18 cellular contexts compared by ENCODE assay signal in the genomic region with DNA sequence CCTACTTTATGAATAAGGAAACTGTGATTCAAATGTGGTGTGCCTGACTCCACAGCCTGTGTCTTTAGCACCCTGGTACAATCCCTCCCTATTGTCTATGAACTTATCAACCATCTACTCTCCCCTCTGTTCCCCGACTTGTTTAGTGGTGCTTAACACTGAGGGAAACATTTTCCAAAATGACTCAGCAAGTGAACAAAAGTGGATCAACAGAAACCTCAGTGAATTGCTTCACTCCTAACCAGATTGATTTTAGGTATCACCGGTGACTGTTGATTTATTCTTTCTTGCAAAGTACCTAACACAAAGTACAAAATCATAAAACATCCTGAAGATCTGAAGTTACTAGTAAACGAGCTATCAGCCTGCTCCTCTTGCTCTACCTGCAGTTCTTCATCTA. TPM values are rescaled to one million over a fixed set of nuclear protein-coding genes. Genes with fewer than 3 reads are reported as not detected.
A peak's percentile ranks its signal among the peaks of the same experiment; 100 is the strongest.
DNase-seq lines count a peak whose midpoint lies in the region; ATAC-seq, FAIRE-seq and TF ChIP-seq lines count a peak whose summit lies in the region.
"Had no signal": no experiment of that assay in that cellular context is flagged by ENCODE, and none has a peak within 500 bp of the region (broad histone marks: within the 10 kb centered on the region; RNA-seq: fewer than 3 reads in every experiment).

No MANE protein-coding gene starts in this region.

- 71% methylated on average over 3 of the region's 3 CpGs for WGBS in K562 (ENCODE audit: insufficient coverage, low coverage, missing lambda C conversion rate)
- WGBS in aorta, 2 donors: 81 to 90% methylated on average over 3 of the region's 3 CpGs

- peak overlapping the region; percentile 59 for H3K27ac Mint-ChIP-seq in activated CD8-positive, alpha-beta T cell treated with anti-CD3 and anti-CD28 coated beads, Interleukin-2, amount 10 ng/mL, durations not matched to agents 7 days and 5 days
- no peak overlapping the region for H3K27ac Mint-ChIP-seq in activated CD8-positive, alpha-beta T cell treated with anti-CD3 and anti-CD28 coated beads for 36 hours

- H3K36me3 ChIP-seq in K562 (ENCODE audit: control insufficient read depth, insufficient read depth, low read length) (peaks cover 75% of the 10 kb centered on the region), uterus (no peaks in the 10 kb centered on the region), aorta (ENCODE audit: control insufficient read depth in 1 of 2, insufficient read depth in 2 of 2, low read length in 1 of 2) (peaks cover 3 to 4% of the 10 kb centered on the region in 2 donors)

- H3K4me3 Mint-ChIP-seq in activated CD8-positive, alpha-beta T cell treated with anti-CD3 and anti-CD28 coated beads, Interleukin-2, amount 10 ng/mL, durations not matched to agents 7 days and 5 days: no peak overlapping the region
- no peak overlapping the region for H3K4me3 Mint-ChIP-seq in activated CD8-positive, alpha-beta T cell treated with anti-CD3 and anti-CD28 coated beads for 36 hours
- H3K4me3 Mint-ChIP-seq: CD4-positive, alpha-beta memory T cell had no signal

- H3K9me3 Mint-ChIP-seq in activated CD8-positive, alpha-beta T cell treated with anti-CD3 and anti-CD28 coated beads, Interleukin-2, amount 10 ng/mL, durations not matched to agents 7 days and 5 days (ENCODE audit: insufficient read depth): no peaks in the 10 kb centered on the region
- no peaks in the 10 kb centered on the region for H3K9me3 Mint-ChIP-seq in activated CD8-positive, alpha-beta T cell treated with anti-CD3 and anti-CD28 coated beads for 36 hours
- H3K9me3 Mint-ChIP-seq: CD4-positive, alpha-beta memory T cell had no signal

- ATAC-seq in activated CD8-positive, alpha-beta T cell treated with anti-CD3 and anti-CD28 coated beads, Interleukin-2, amount 10 ng/mL, durations not matched to agents 7 days and 5 days: no peak
- no peak for ATAC-seq in activated CD8-positive, alpha-beta T cell treated with anti-CD3 and anti-CD28 coated beads for 36 hours
- no peak for ATAC-seq in K562
- no peak for ATAC-seq in HG02588 (IDR thresholded peaks at IDR 0.05; ENCODE audit: unreplicated experiment)
- ATAC-seq in aorta (ENCODE audit: low FRiP score): no peak

- no peak for DNase-seq in activated CD8-positive, alpha-beta T cell treated with anti-CD3 and anti-CD28 coated beads, Interleukin-2, amount 10 ng/mL, durations not matched to agents 7 days and 5 days
- DNase-seq in activated CD8-positive, alpha-beta T cell treated with anti-CD3 and anti-CD28 coated beads for 36 hours: no peak
- DNase-seq in K562 (ENCODE audit: extremely low read depth in 1 of 4, low spot score in 3 of 4) (no peak), kidney glomerular epithelial cell (lab: John Stamatoyannopoulos, UW) (peak; percentile 11), uterus (no peak), aorta (no peak)
- DNase-seq in stimulated activated CD8-positive, alpha-beta memory T cell treated with anti-CD3 and anti-CD28 coated beads, Interleukin-4, amount 100 ng/mL, for 48 hours: no peak
- DNase-seq: 8988T; CD4-positive, alpha-beta memory T cell; KG1; NCI-H1436 treated with DMSO at 0.1 percent for 48 hours; NCI-H2081; NCI-H510A; NCI-H774; PC-9 had no signal

- in situ Hi-C loops in K562 (cut with MboI): no loop called here

- no peak overlapping the region for H3K4me3 ChIP-seq in K562
- H3K4me3 ChIP-seq in uterus: no peak overlapping the region
- no peak overlapping the region for H3K4me3 ChIP-seq in aorta (ENCODE audit: low read length in 2 of 2)
- H3K4me3 ChIP-seq: HAP-1, PC-9, SJSA1 had no signal

- TF ChIP-seq RAD21 in K562 (CRISPR knock-in tag; conservative IDR thresholded peaks at IDR 0.05 in 1 of 2, IDR thresholded peaks at IDR 0.05 in 1 of 2): no peak

- TF ChIP-seq POLR2A in K562 (conservative IDR thresholded peaks at IDR 0.05) (no peak), uterus (IDR thresholded peaks at IDR 0.05) (no peak)

- peaks cover 64% of the 10 kb centered on the region for H3K36me3 Mint-ChIP-seq in activated CD8-positive, alpha-beta T cell treated with anti-CD3 and anti-CD28 coated beads, Interleukin-2, amount 10 ng/mL, durations not matched to agents 7 days and 5 days (ENCODE audit: low read depth)
- peaks cover 27% of the 10 kb centered on the region for H3K36me3 Mint-ChIP-seq in activated CD8-positive, alpha-beta T cell treated with anti-CD3 and anti-CD28 coated beads for 36 hours (ENCODE audit: low read depth)

- intact Hi-C loops in activated CD8-positive, alpha-beta T cell treated with anti-CD3 and anti-CD28 coated beads for 36 hours (cut with micrococcal nuclease): no loop called here
- intact Hi-C loops in K562 (cut with micrococcal nuclease): loop anchor here (10.0 kb wide), 2 partner anchors 118 to 328 kb away; partner anchors contain the start of gene FNIP1
- intact Hi-C loops in uterus (cut with DNase I; ENCODE audit: low total_unique reads): no loop called here
- intact Hi-C loops in aorta (cut with DNase I): no loop called here

- H3K4me1 Mint-ChIP-seq in activated CD8-positive, alpha-beta T cell treated with anti-CD3 and anti-CD28 coated beads, Interleukin-2, amount 10 ng/mL, durations not matched to agents 7 days and 5 days (ENCODE audit: low read depth): peaks cover 19% of the 10 kb centered on the region
- peaks cover 9% of the 10 kb centered on the region for H3K4me1 Mint-ChIP-seq in activated CD8-positive, alpha-beta T cell treated with anti-CD3 and anti-CD28 coated beads for 36 hours (ENCODE audit: low read depth)

- no peak overlapping the region for H2AFZ ChIP-seq in K562 (ENCODE audit: low read depth, low read length)
- H2AFZ ChIP-seq: PC-9 had no signal

- H3K27me3 ChIP-seq in K562 (ENCODE audit: control insufficient read depth in 2 of 2, insufficient read depth in 2 of 2, low read length in 2 of 2): no peaks in the 10 kb centered on the region
- H3K27me3 ChIP-seq in uterus: no peaks in the 10 kb centered on the region
- no peaks in the 10 kb centered on the region for H3K27me3 ChIP-seq in aorta (ENCODE audit: control insufficient read depth in 1 of 2, insufficient read depth in 2 of 2, low read length in 1 of 2)
- H3K27me3 ChIP-seq: SJSA1 had no signal

- no peaks in the 10 kb centered on the region for H3K9me3 ChIP-seq in K562 (replicated peaks; ENCODE audit: control insufficient read depth, insufficient read depth, low read depth, low read length)
- no peaks in the 10 kb centered on the region for H3K9me3 ChIP-seq in uterus
- no peaks in the 10 kb centered on the region for H3K9me3 ChIP-seq in aorta (ENCODE audit: control insufficient read depth, low read length)
- H3K9me3 ChIP-seq: HAP-1, SJSA1 had no signal

- H4K20me1 ChIP-seq in K562 (replicated peaks; ENCODE audit: control insufficient read depth, insufficient read depth, low read length): no peaks in the 10 kb centered on the region

- H3K9ac ChIP-seq in K562 (ENCODE audit: insufficient read depth in 1 of 2, low read depth in 2 of 2, low read length in 2 of 2): no peak overlapping the region

- CTCF ChIA-PET in activated CD8-positive, alpha-beta T cell treated with anti-CD3 and anti-CD28 coated beads, Interleukin-2, amount 10 ng/mL, durations not matched to agents 7 days and 5 days (lab: Charles Lee): no interaction called here
- CTCF ChIA-PET in activated CD8-positive, alpha-beta T cell treated with anti-CD3 and anti-CD28 coated beads for 36 hours (lab: Charles Lee): no interaction called here
- CTCF ChIA-PET in K562 (lab: Yijun Ruan, JAX; ENCODE audit: low intra/inter-chr PET ratio): no interaction called here

- H3K27me3 Mint-ChIP-seq in activated CD8-positive, alpha-beta T cell treated with anti-CD3 and anti-CD28 coated beads, Interleukin-2, amount 10 ng/mL, durations not matched to agents 7 days and 5 days (ENCODE audit: low read depth): no peaks in the 10 kb centered on the region
- H3K27me3 Mint-ChIP-seq in activated CD8-positive, alpha-beta T cell treated with anti-CD3 and anti-CD28 coated beads for 36 hours: no peaks in the 10 kb centered on the region
- H3K27me3 Mint-ChIP-seq: CD4-positive, alpha-beta memory T cell had no signal

- TF ChIP-seq CTCF in activated CD8-positive, alpha-beta T cell treated with anti-CD3 and anti-CD28 coated beads for 36 hours (IDR thresholded peaks at IDR 0.05): no peak
- TF ChIP-seq CTCF in K562 (IDR thresholded peaks at IDR 0.05 in 2 of 3, conservative IDR thresholded peaks at IDR 0.05 in 1 of 3; ENCODE audit: insufficient read depth in 2 of 3, low read depth in 1 of 3, low read length in 3 of 3): no peak
- TF ChIP-seq CTCF in uterus (IDR thresholded peaks at IDR 0.05): no peak

- no peak overlapping the region for H3K27ac ChIP-seq in K562 (ENCODE audit: extremely low read depth, low read depth, low read length)
- H3K27ac ChIP-seq in uterus: peak overlapping the region; percentile 32 to 38
- H3K27ac ChIP-seq in aorta (ENCODE audit: low read depth in 1 of 2, low read length in 2 of 2): no peak overlapping the region
- H3K27ac ChIP-seq: PC-9, SJSA1 had no signal

- H3K4me2 ChIP-seq in K562 (ENCODE audit: insufficient read depth, low read length): no peak overlapping the region
- H3K4me2 ChIP-seq: PC-9 had no signal

- H3K9me1 ChIP-seq in K562 (ENCODE audit: control insufficient read depth, insufficient read depth, low read length): no peaks in the 10 kb centered on the region

- POLR2A ChIA-PET in activated CD8-positive, alpha-beta T cell treated with anti-CD3 and anti-CD28 coated beads, Interleukin-2, amount 10 ng/mL, durations not matched to agents 7 days and 5 days (lab: Charles Lee): no interaction called here
- POLR2A ChIA-PET in activated CD8-positive, alpha-beta T cell treated with anti-CD3 and anti-CD28 coated beads for 36 hours (lab: Charles Lee): no interaction called here
- POLR2A ChIA-PET in K562 (lab: Yijun Ruan, JAX): interaction anchor here (0.6 kb wide), 1 partner anchor 11 kb away, joined by 4 read pairs; no protein-coding TSS in a partner anchor

- H3K4me1 ChIP-seq in K562 (replicated peaks in 1 of 2; ENCODE audit: control insufficient read depth in 2 of 2, insufficient read depth in 2 of 2, low read length in 2 of 2) (peaks cover 0 to 4% of the 10 kb centered on the region in 2 experiments; a peak in 2 of 5 replicates), uterus (peaks cover 8 to 10% of the 10 kb centered on the region in 2 donors), aorta (ENCODE audit: control insufficient read depth in 1 of 2, insufficient read depth in 2 of 2, low read length in 2 of 2) (peaks cover under 1 to 8% of the 10 kb centered on the region in 2 donors)
- H3K4me1 ChIP-seq: HAP-1, SJSA1 had no signal

- H3K79me2 ChIP-seq in K562 (ENCODE audit: control insufficient read depth, insufficient read depth, low read length): no peaks in the 10 kb centered on the region

- TF ChIP-seq EP300 in K562 (IDR thresholded peaks at IDR 0.05; ENCODE audit: low read length): no peak

- FAIRE-seq in K562 (lab: Jason Lieb, UNC): peak; percentile 42

- BruUV-seq in K562 (replicated peaks; lab: Mats Ljungman, UMichigan): no TSS peak

RNA-seq across cellular contexts. Expression of gene RAPGEF6, which starts 42.1 kb away (rescaled TPM):
- total RNA-seq in activated CD8-positive, alpha-beta T cell treated with anti-CD3 and anti-CD28 coated beads, Interleukin-2, amount 10 ng/mL, durations not matched to agents 7 days and 5 days: 10 to 100 TPM; 36.4 to 40.9 TPM
- total RNA-seq in activated CD8-positive, alpha-beta T cell treated with anti-CD3 and anti-CD28 coated beads for 36 hours: 10 to 100 TPM; 27.0 to 34.1 TPM
- total RNA-seq in K562 (2011; cell fraction: chromatin; rRNA removed; ENCODE audit: low replicate concordance): 73.3 and 301 TPM in 2 replicates
- total RNA-seq in K562 (2011; cell fraction: nucleolus; rRNA removed): 30.5 and 43.6 TPM in 2 replicates
- 73.5 and 111 TPM in 2 replicates for total RNA-seq in K562 (2011; cell fraction: nucleoplasm; rRNA removed)
- total RNA-seq in K562 (2014; rRNA removed) (12.7 and 13.7 TPM in 2 replicates), K562 (2014; rRNA removed; fragmentation: Illumina TruSeq; extraction: Trizol) (23.4 and 24.9 TPM in 2 replicates), K562 (2015; rRNA removed; fragmentation: Illumina TruSeq; extraction: Trizol) (18.5 and 20.5 TPM in 2 replicates), K562 (2021) (16.8 and 17.7 TPM in 2 replicates), uterus (10 to 100 TPM; 11.8 to 36.8 (median 23.4) TPM), aorta (10 to 100 TPM; 26.1 to 26.6 TPM)
- polyA plus RNA-seq in K562 (2011; rRNA removed) (13.9 and 17.1 TPM in 2 replicates), K562 (2014; fragmentation: Illumina TruSeq; extraction: Trizol) (9.9 and 10.9 TPM in 2 replicates), K562 (2014; fragmentation: Nextera tagmentation; extraction: Ambion mirVana) (1 to 10 TPM; 2.7 to 3.6 TPM), K562 (2014; rRNA removed) (7.7 and 12.5 TPM in 2 replicates), aorta (1 to 10 TPM; 2.1 to 4.1 TPM)
- polyA plus RNA-seq in K562 (2011; cell fraction: cytosol; rRNA removed): 6.1 and 7.1 TPM in 2 replicates
- 20.9 and 22.2 TPM in 2 replicates for polyA plus RNA-seq in K562 (2011; cell fraction: nucleus; rRNA removed)
- 6.6 and 7.2 TPM in 2 replicates for polyA plus RNA-seq in K562 (2012)
- 163 and 185 TPM in 2 replicates for polyA minus RNA-seq in K562 (2011; rRNA and poly(A)+ RNA removed)
- polyA minus RNA-seq in K562 (2011; cell fraction: cytosol; rRNA and poly(A)+ RNA removed): 19.0 and 22.0 TPM in 2 replicates
- 56.8 and 88.0 TPM in 2 replicates for polyA minus RNA-seq in K562 (2011; cell fraction: nucleus; rRNA and poly(A)+ RNA removed)

Comparison
In these comparisons a context has a peak if more than half of its experiments do, and no peak if none do; other contexts are left out.
1. H3K27ac ChIP-seq: peak in uterus (2 of 2); none in K562 (single experiment) and aorta (0 of 2).